16 cellular contexts compared by ENCODE assay signal in the genomic region with DNA sequence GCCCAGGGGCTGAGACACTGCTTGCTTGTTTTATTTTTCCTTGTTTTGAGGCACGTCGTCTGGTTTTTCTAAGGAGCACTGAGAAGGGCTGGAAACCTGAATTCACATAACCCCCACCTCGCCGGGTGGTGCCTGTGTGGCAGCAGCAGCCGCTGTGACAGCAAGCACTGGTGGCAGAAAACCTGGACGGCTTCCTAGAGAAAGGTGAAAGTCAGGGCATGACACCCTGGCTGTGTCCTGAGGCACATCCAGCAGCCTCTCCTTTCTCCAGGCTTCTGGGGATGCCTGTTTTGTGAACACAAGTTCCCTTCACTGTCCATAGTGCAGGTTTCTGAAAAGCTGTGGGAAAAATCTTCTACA.
"Had no signal": no experiment of that assay in that cellular context is flagged by ENCODE, and none has a peak within 500 bp of the region (broad histone marks: within the 10 kb centered on the region; RNA-seq: fewer than 3 reads in every experiment).

No MANE protein-coding gene starts in this region.

- H3K9me3 Mint-ChIP-seq: dendritic cell treated with granulocyte-macrophage colony-stimulating factor and Interleukin-4, amounts not matched to agents 40 ng/mL and 50 ng/mL, for 4 days; effector memory CD8-positive, alpha-beta T cell; immature natural killer cell had no signal

- H3K4me3 ChIP-seq: esophagus squamous epithelium, gastroesophageal sphincter, pancreas, right atrium auricular region had no signal

- H3K9me3 ChIP-seq: esophagus squamous epithelium, pancreas, right atrium auricular region had no signal

- H3K36me3 ChIP-seq: esophagus squamous epithelium, gastroesophageal sphincter, pancreas, right atrium auricular region had no signal

- H3K4me3 Mint-ChIP-seq: dendritic cell treated with granulocyte-macrophage colony-stimulating factor and Interleukin-4, amounts not matched to agents 40 ng/mL and 50 ng/mL, for 4 days; effector memory CD8-positive, alpha-beta T cell; immature natural killer cell; naive B cell had no signal

- H3K27me3 ChIP-seq: pancreas, right atrium auricular region had no signal

- H3K4me1 ChIP-seq: esophagus squamous epithelium, gastroesophageal sphincter, pancreas, right atrium auricular region had no signal

- ATAC-seq: effector memory CD8-positive, alpha-beta T cell; gastroesophageal sphincter; pancreas had no signal

- H3K36me3 Mint-ChIP-seq: immature natural killer cell, naive B cell had no signal

- H3K4me1 Mint-ChIP-seq: immature natural killer cell, naive B cell had no signal

- DNase-seq: effector memory CD8-positive, alpha-beta T cell; esophagus squamous epithelium; foreskin fibroblast; immature natural killer cell; mesendoderm; naive B cell; nucleus accumbens; small intestine; stimulated activated CD4-positive, alpha-beta T cell treated with anti-CD3 and anti-CD28 coated beads, Interleukin-2, amount 100 ng/mL, for 48 hours; stimulated activated naive CD4-positive, alpha-beta T cell treated with Interleukin-2 at 50 U/mL for 16 hours; trophoblast cell had no signal

- H3K27ac ChIP-seq: epithelial cell of prostate, esophagus squamous epithelium, gastroesophageal sphincter, pancreas, right atrium auricular region had no signal

- H3K27ac Mint-ChIP-seq: dendritic cell treated with granulocyte-macrophage colony-stimulating factor and Interleukin-4, amounts not matched to agents 40 ng/mL and 50 ng/mL, for 4 days; effector memory CD8-positive, alpha-beta T cell; immature natural killer cell had no signal
